In the genomic region with DNA sequence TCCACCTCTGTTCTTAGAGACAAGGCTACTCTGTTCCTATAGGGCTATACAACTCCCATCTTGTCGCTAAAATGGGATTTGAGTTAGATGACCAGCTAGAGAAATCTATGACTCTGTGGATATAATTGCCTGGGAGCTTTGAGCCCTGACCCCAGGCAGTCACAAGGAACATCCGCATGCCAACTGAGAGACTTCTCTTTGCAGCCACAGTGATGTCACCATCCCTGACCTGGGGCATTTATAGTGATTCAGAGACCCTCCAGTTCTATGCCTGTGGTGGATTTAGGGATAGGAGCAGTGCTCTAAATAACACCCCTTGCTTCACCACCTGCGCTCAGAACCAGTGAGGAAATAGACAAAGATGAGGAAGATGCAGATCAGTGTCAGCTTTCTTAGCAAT, we compare ENCODE assay signal across 20 cellular contexts.
DNase-seq lines count a peak whose midpoint lies in the region; ATAC-seq and TF ChIP-seq lines count a peak whose summit lies in the region.
"Had no signal": no experiment of that assay in that cellular context is flagged by ENCODE, and none has a peak within 500 bp of the region (broad histone marks: within the 10 kb centered on the region; RNA-seq: fewer than 3 reads in every experiment).

No MANE protein-coding gene starts in this region.

- TF ChIP-seq CTCF in natural killer cell (IDR thresholded peaks at IDR 0.05), result no peak

- ATAC-seq in activated naive CD8-positive, alpha-beta T cell treated with anti-CD3 and anti-CD28 coated beads, Interleukin-2, amount 50 U/mL, for 24 hours, result no peak
- ATAC-seq in central memory CD8-positive, alpha-beta T cell (replicated peaks; ENCODE audit: extremely low read depth, poor library complexity, severe bottlenecking), result no peak
- ATAC-seq in natural killer cell (no peak), GM21619 (IDR thresholded peaks at IDR 0.05; ENCODE audit: unreplicated experiment) (no peak)
- ATAC-seq: HCT116, left ventricle myocardium superior had no signal

- intact Hi-C loops in natural killer cell (cut with micrococcal nuclease), result loop anchor here (1.0 to 5.0 kb wide), 4 partner anchors 13 to 47 kb away; no protein-coding TSS in a partner anchor

- H3K9me3 Mint-ChIP-seq in activated naive CD8-positive, alpha-beta T cell treated with anti-CD3 and anti-CD28 coated beads, Interleukin-2, amount 50 U/mL, for 24 hours, result no peaks in the 10 kb centered on the region
- H3K9me3 Mint-ChIP-seq in activated naive CD8-positive, alpha-beta T cell treated with anti-CD3 and anti-CD28 coated beads for 36 hours, result no peaks in the 10 kb centered on the region
- H3K9me3 Mint-ChIP-seq in central memory CD8-positive, alpha-beta T cell, result no peaks in the 10 kb centered on the region
- H3K9me3 Mint-ChIP-seq in natural killer cell, result no peaks in the 10 kb centered on the region
- H3K9me3 Mint-ChIP-seq: activated naive CD4-positive, alpha-beta T cell treated with anti-CD3 and anti-CD28 coated beads, Interleukin-2, amount 50 U/mL, for 72 hours; activated T-cell treated with anti-CD3 and anti-CD28 coated beads, Interleukin-2, amount 50 U/mL, for 4 hours; dendritic cell treated with granulocyte-macrophage colony-stimulating factor and Interleukin-4, amounts not matched to agents 40 ng/mL and 50 ng/mL, for 4 days had no signal

- H3K4me3 Mint-ChIP-seq in activated naive CD8-positive, alpha-beta T cell treated with anti-CD3 and anti-CD28 coated beads, Interleukin-2, amount 50 U/mL, for 24 hours, result no peak overlapping the region
- H3K4me3 Mint-ChIP-seq in activated naive CD8-positive, alpha-beta T cell treated with anti-CD3 and anti-CD28 coated beads for 36 hours, result no peak overlapping the region
- H3K4me3 Mint-ChIP-seq in central memory CD8-positive, alpha-beta T cell, result no peak overlapping the region
- peak overlapping the region; percentile 28 for H3K4me3 Mint-ChIP-seq in natural killer cell
- H3K4me3 Mint-ChIP-seq: activated CD8-positive, alpha-beta T cell treated with anti-CD3 and anti-CD28 coated beads, Interleukin-2, amount 10 ng/mL, durations not matched to agents 7 days and 5 days; activated T-cell treated with anti-CD3 and anti-CD28 coated beads, Interleukin-2, amount 50 U/mL, for 4 hours; brain; dendritic cell treated with granulocyte-macrophage colony-stimulating factor and Interleukin-4, amounts not matched to agents 40 ng/mL and 50 ng/mL, for 4 days had no signal

- H3K27ac Mint-ChIP-seq in activated naive CD8-positive, alpha-beta T cell treated with anti-CD3 and anti-CD28 coated beads, Interleukin-2, amount 50 U/mL, for 24 hours, result peak overlapping the region; percentile 20
- no peak overlapping the region for H3K27ac Mint-ChIP-seq in activated naive CD8-positive, alpha-beta T cell treated with anti-CD3 and anti-CD28 coated beads for 36 hours
- H3K27ac Mint-ChIP-seq in central memory CD8-positive, alpha-beta T cell (ENCODE audit: low read depth), result peak overlapping the region; percentile 26
- peak overlapping the region; percentile 85 to 93 for H3K27ac Mint-ChIP-seq in natural killer cell
- H3K27ac Mint-ChIP-seq: brain had no signal

- DNase-seq in activated naive CD8-positive, alpha-beta T cell treated with anti-CD3 and anti-CD28 coated beads, Interleukin-2, amount 50 U/mL, for 24 hours, result no peak
- no peak for DNase-seq in activated naive CD8-positive, alpha-beta T cell treated with anti-CD3 and anti-CD28 coated beads for 36 hours
- no peak for DNase-seq in central memory CD8-positive, alpha-beta T cell (ENCODE audit: low spot score in 2 of 2)
- DNase-seq in natural killer cell (no peak), caudate nucleus (lab: John Stamatoyannopoulos, UW) (no peak), iPS-NIHi7 (ENCODE audit: extremely low spot score) (no peak), NCI-H2227 (lab: John Stamatoyannopoulos, UW; ENCODE audit: unreplicated experiment) (no peak)
- DNase-seq: activated CD4-positive, CD25-positive, alpha-beta regulatory T cell; activated CD8-positive, alpha-beta T cell treated with anti-CD3 and anti-CD28 coated beads, Interleukin-2, amount 10 ng/mL, durations not matched to agents 7 days and 5 days; activated T-cell treated with anti-CD3 and anti-CD28 coated beads, Interleukin-2, amount 50 U/mL, for 4 hours; glutamatergic neuron; left ventricle myocardium superior; NCI-H524 treated with DMSO at 0.1 percent for 48 hours; SIG-M5; stimulated activated CD4-positive, alpha-beta T cell treated with anti-CD3 and anti-CD28 coated beads, Interleukin-4, amount 100 ng/mL, for 24 hours had no signal

- H3K4me1 Mint-ChIP-seq in activated naive CD8-positive, alpha-beta T cell treated with anti-CD3 and anti-CD28 coated beads, Interleukin-2, amount 50 U/mL, for 24 hours, result peaks cover 36% of the 10 kb centered on the region
- H3K4me1 Mint-ChIP-seq in activated naive CD8-positive, alpha-beta T cell treated with anti-CD3 and anti-CD28 coated beads for 36 hours, result peaks cover 39% of the 10 kb centered on the region
- H3K4me1 Mint-ChIP-seq in central memory CD8-positive, alpha-beta T cell, result peaks cover 70% of the 10 kb centered on the region
- peaks cover 54 to 81% of the 10 kb centered on the region in 2 donors for H3K4me1 Mint-ChIP-seq in natural killer cell

- H3K36me3 Mint-ChIP-seq in activated naive CD8-positive, alpha-beta T cell treated with anti-CD3 and anti-CD28 coated beads, Interleukin-2, amount 50 U/mL, for 24 hours (ENCODE audit: low read depth), result peaks cover 9% of the 10 kb centered on the region
- peaks cover 18% of the 10 kb centered on the region for H3K36me3 Mint-ChIP-seq in activated naive CD8-positive, alpha-beta T cell treated with anti-CD3 and anti-CD28 coated beads for 36 hours
- peaks cover 5% of the 10 kb centered on the region for H3K36me3 Mint-ChIP-seq in central memory CD8-positive, alpha-beta T cell (ENCODE audit: insufficient read depth)
- no peaks in the 10 kb centered on the region for H3K36me3 Mint-ChIP-seq in natural killer cell
- H3K36me3 Mint-ChIP-seq: activated naive CD4-positive, alpha-beta T cell treated with anti-CD3 and anti-CD28 coated beads, Interleukin-2, amount 50 U/mL, for 72 hours had no signal

- no peak overlapping the region for H3K27ac ChIP-seq in caudate nucleus (ENCODE audit: low read depth, low read length)

- no peaks in the 10 kb centered on the region for H3K27me3 Mint-ChIP-seq in activated naive CD8-positive, alpha-beta T cell treated with anti-CD3 and anti-CD28 coated beads, Interleukin-2, amount 50 U/mL, for 24 hours
- H3K27me3 Mint-ChIP-seq in activated naive CD8-positive, alpha-beta T cell treated with anti-CD3 and anti-CD28 coated beads for 36 hours, result no peaks in the 10 kb centered on the region
- no peaks in the 10 kb centered on the region for H3K27me3 Mint-ChIP-seq in central memory CD8-positive, alpha-beta T cell
- H3K27me3 Mint-ChIP-seq in natural killer cell (ENCODE audit: low read depth in 2 of 2), result no peaks in the 10 kb centered on the region
- H3K27me3 Mint-ChIP-seq: dendritic cell treated with granulocyte-macrophage colony-stimulating factor and Interleukin-4, amounts not matched to agents 40 ng/mL and 50 ng/mL, for 4 days had no signal
